ENCODE assay signal across 2 cellular contexts in genomic region chr1:205630241-205630640, GRCh38.
TF ChIP-seq lines count a peak whose summit lies in the region.

No MANE protein-coding gene starts in this region.

TF ChIP-seq in A549, 52 proteins besides CTCF, POLR2A, EP300 and RAD21:
- TF ChIP-seq, protein P1, sequence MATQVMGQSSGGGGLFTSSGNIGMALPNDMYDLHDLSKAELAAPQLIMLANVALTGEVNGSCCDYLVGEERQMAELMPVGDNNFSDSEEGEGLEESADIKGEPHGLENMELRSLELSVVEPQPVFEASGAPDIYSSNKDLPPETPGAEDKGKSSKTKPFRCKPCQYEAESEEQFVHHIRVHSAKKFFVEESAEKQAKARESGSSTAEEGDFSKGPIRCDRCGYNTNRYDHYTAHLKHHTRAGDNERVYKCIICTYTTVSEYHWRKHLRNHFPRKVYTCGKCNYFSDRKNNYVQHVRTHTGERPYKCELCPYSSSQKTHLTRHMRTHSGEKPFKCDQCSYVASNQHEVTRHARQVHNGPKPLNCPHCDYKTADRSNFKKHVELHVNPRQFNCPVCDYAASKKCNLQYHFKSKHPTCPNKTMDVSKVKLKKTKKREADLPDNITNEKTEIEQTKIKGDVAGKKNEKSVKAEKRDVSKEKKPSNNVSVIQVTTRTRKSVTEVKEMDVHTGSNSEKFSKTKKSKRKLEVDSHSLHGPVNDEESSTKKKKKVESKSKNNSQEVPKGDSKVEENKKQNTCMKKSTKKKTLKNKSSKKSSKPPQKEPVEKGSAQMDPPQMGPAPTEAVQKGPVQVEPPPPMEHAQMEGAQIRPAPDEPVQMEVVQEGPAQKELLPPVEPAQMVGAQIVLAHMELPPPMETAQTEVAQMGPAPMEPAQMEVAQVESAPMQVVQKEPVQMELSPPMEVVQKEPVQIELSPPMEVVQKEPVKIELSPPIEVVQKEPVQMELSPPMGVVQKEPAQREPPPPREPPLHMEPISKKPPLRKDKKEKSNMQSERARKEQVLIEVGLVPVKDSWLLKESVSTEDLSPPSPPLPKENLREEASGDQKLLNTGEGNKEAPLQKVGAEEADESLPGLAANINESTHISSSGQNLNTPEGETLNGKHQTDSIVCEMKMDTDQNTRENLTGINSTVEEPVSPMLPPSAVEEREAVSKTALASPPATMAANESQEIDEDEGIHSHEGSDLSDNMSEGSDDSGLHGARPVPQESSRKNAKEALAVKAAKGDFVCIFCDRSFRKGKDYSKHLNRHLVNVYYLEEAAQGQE (IDR thresholded peaks at IDR 0.05), result no peak
- TF ChIP-seq BHLHE40 (IDR thresholded peaks at IDR 0.05; ENCODE audit: low read depth, low read length) (no peak), ZNF302 (CRISPR knock-in tag; IDR thresholded peaks at IDR 0.05) (no peak), RFX5 (IDR thresholded peaks at IDR 0.05) (no peak), TP53 (CRISPR knock-in tag; IDR thresholded peaks at IDR 0.05) (no peak)
TF ChIP-seq in A549: peak in this region for 0.

TF ChIP-seq in K562, 482 proteins besides CTCF, POLR2A, EP300 and RAD21:
- TF ChIP-seq ZC3H4 (CRISPR knock-in tag; IDR thresholded peaks at IDR 0.05; ENCODE audit: borderline replicate concordance) (no peak), RBM15 (IDR thresholded peaks at IDR 0.05; ENCODE audit: insufficient read depth, low read length) (no peak), ZNF121 (CRISPR knock-in tag; conservative IDR thresholded peaks at IDR 0.05) (no peak), ZNF551 (CRISPR knock-in tag; IDR thresholded peaks at IDR 0.05) (no peak), ZNF785 (CRISPR knock-in tag; IDR thresholded peaks at IDR 0.05) (no peak), THRAP3 (IDR thresholded peaks at IDR 0.05; ENCODE audit: borderline replicate concordance) (no peak), DNMT1 (IDR thresholded peaks at IDR 0.05) (no peak), RBM22 (IDR thresholded peaks at IDR 0.05; ENCODE audit: low read depth, low read length, poor library complexity, severe bottlenecking) (no peak), ZC3H8 (IDR thresholded peaks at IDR 0.05) (no peak), ZBTB17 (CRISPR knock-in tag; IDR thresholded peaks at IDR 0.05) (no peak), ZNF134 (CRISPR knock-in tag; conservative IDR thresholded peaks at IDR 0.05) (no peak), FOXJ3 (CRISPR knock-in tag; IDR thresholded peaks at IDR 0.05) (peak; percentile 48; the same call in 1 of the 2 replicates), TEAD4 (IDR thresholded peaks at IDR 0.05; ENCODE audit: low read length) (no peak), TEAD4 (CRISPR knock-in tag; IDR thresholded peaks at IDR 0.05; ENCODE audit: borderline replicate concordance) (no peak), FOXJ2 (tag; IDR thresholded peaks at IDR 0.05) (peak; percentile 95), NFIC (IDR thresholded peaks at IDR 0.05) (no peak), KDM1A (IDR thresholded peaks at IDR 0.05) (no peak), ZNF23 (CRISPR knock-in tag; IDR thresholded peaks at IDR 0.05) (no peak), TARDBP (IDR thresholded peaks at IDR 0.05) (no peak), NFRKB (IDR thresholded peaks at IDR 0.05; ENCODE audit: low read depth) (no peak), RFX1 (IDR thresholded peaks at IDR 0.05) (peak; percentile 57)
- TF ChIP-seq, protein P2, sequence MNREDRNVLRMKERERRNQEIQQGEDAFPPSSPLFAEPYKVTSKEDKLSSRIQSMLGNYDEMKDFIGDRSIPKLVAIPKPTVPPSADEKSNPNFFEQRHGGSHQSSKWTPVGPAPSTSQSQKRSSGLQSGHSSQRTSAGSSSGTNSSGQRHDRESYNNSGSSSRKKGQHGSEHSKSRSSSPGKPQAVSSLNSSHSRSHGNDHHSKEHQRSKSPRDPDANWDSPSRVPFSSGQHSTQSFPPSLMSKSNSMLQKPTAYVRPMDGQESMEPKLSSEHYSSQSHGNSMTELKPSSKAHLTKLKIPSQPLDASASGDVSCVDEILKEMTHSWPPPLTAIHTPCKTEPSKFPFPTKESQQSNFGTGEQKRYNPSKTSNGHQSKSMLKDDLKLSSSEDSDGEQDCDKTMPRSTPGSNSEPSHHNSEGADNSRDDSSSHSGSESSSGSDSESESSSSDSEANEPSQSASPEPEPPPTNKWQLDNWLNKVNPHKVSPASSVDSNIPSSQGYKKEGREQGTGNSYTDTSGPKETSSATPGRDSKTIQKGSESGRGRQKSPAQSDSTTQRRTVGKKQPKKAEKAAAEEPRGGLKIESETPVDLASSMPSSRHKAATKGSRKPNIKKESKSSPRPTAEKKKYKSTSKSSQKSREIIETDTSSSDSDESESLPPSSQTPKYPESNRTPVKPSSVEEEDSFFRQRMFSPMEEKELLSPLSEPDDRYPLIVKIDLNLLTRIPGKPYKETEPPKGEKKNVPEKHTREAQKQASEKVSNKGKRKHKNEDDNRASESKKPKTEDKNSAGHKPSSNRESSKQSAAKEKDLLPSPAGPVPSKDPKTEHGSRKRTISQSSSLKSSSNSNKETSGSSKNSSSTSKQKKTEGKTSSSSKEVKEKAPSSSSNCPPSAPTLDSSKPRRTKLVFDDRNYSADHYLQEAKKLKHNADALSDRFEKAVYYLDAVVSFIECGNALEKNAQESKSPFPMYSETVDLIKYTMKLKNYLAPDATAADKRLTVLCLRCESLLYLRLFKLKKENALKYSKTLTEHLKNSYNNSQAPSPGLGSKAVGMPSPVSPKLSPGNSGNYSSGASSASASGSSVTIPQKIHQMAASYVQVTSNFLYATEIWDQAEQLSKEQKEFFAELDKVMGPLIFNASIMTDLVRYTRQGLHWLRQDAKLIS (CRISPR knock-in tag; IDR thresholded peaks at IDR 0.05), result no peak
- TF ChIP-seq, protein P3, sequence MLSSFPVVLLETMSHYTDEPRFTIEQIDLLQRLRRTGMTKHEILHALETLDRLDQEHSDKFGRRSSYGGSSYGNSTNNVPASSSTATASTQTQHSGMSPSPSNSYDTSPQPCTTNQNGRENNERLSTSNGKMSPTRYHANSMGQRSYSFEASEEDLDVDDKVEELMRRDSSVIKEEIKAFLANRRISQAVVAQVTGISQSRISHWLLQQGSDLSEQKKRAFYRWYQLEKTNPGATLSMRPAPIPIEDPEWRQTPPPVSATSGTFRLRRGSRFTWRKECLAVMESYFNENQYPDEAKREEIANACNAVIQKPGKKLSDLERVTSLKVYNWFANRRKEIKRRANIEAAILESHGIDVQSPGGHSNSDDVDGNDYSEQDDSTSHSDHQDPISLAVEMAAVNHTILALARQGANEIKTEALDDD (IDR thresholded peaks at IDR 0.05), result no peak
- TF ChIP-seq, protein P4, sequence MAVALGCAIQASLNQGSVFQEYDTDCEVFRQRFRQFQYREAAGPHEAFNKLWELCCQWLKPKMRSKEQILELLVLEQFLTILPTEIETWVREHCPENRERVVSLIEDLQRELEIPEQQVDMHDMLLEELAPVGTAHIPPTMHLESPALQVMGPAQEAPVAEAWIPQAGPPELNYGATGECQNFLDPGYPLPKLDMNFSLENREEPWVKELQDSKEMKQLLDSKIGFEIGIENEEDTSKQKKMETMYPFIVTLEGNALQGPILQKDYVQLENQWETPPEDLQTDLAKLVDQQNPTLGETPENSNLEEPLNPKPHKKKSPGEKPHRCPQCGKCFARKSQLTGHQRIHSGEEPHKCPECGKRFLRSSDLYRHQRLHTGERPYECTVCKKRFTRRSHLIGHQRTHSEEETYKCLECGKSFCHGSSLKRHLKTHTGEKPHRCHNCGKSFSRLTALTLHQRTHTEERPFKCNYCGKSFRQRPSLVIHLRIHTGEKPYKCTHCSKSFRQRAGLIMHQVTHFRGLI (CRISPR knock-in tag; IDR thresholded peaks at IDR 0.05), result no peak
